2 cellular contexts compared by ENCODE assay signal in genomic region chr19:33060586-33060985, GRCh38.
TF ChIP-seq lines count a peak whose summit lies in the region.

No MANE protein-coding gene starts in this region.

TF ChIP-seq in HEK293, 187 proteins besides CTCF, POLR2A, EP300 and RAD21:
- TF ChIP-seq ZNF561 (tag by site-specific recombination; IDR thresholded peaks at IDR 0.05; ENCODE audit: borderline replicate concordance) (no peak), SETDB1 (IDR thresholded peaks at IDR 0.05; ENCODE audit: insufficient read length, low read length) (no peak), ZNF214 (tag by site-specific recombination; IDR thresholded peaks at IDR 0.05; ENCODE audit: borderline replicate concordance) (no peak), ZNF510 (tag by site-specific recombination; IDR thresholded peaks at IDR 0.05; ENCODE audit: insufficient replicate concordance) (no peak), ZNF677 (tag by site-specific recombination; IDR thresholded peaks at IDR 0.05) (no peak), ZNF707 (tag by site-specific recombination; IDR thresholded peaks at IDR 0.05) (no peak), ZBTB17 (tag by site-specific recombination; IDR thresholded peaks at IDR 0.05) (no peak), KLF7 (tag by site-specific recombination; IDR thresholded peaks at IDR 0.05; ENCODE audit: borderline replicate concordance) (no peak), ZNF112 (tag by site-specific recombination; IDR thresholded peaks at IDR 0.05) (no peak), ZNF239 (tag by site-specific recombination; IDR thresholded peaks at IDR 0.05) (no peak), ZNF10 (tag by site-specific recombination; IDR thresholded peaks at IDR 0.05) (no peak), ZNF701 (tag by site-specific recombination; IDR thresholded peaks at IDR 0.05) (no peak), ZNF121 (tag by site-specific recombination; IDR thresholded peaks at IDR 0.05) (peak; percentile 78), ZNF585B (tag by site-specific recombination; IDR thresholded peaks at IDR 0.05) (no peak), EGR2 (tag by site-specific recombination; IDR thresholded peaks at IDR 0.05; ENCODE audit: low read depth) (0 out of 2 replicates have a peak, but pooled peaks have one; percentile 27), ZFHX2 (tag by site-specific recombination; conservative IDR thresholded peaks at IDR 0.05) (0 out of 2 replicates have a peak, but pooled peaks have one; percentile 5), ZSCAN16 (tag by site-specific recombination; IDR thresholded peaks at IDR 0.05) (no peak)
TF ChIP-seq in HEK293: peak in this region for 3.

TF ChIP-seq in K562, 482 proteins besides CTCF, POLR2A, EP300 and RAD21:
- TF ChIP-seq CHAMP1 (IDR thresholded peaks at IDR 0.05) (no peak), CBFA2T3 (IDR thresholded peaks at IDR 0.05) (0 out of 2 replicates have a peak, but pooled peaks have one; percentile 17)
